In genomic region chr3:52059781-52060180, GRCh38 we compare ENCODE assay signal across 18 cellular contexts. TPM values are rescaled to one million over a fixed set of nuclear protein-coding genes. Genes with fewer than 3 reads are reported as not detected.
DNase-seq lines count a peak whose midpoint lies in the region; ATAC-seq, FAIRE-seq and TF ChIP-seq lines count a peak whose summit lies in the region.
"Had no signal": no experiment of that assay in that cellular context is flagged by ENCODE, and none has a peak within 500 bp of the region (broad histone marks: within the 10 kb centered on the region; RNA-seq: fewer than 3 reads in every experiment).

No MANE protein-coding gene starts in this region.

- no peak for TF ChIP-seq CTCF in GM12878 (IDR thresholded peaks at IDR 0.05 in 2 of 3, conservative IDR thresholded peaks at IDR 0.05 in 1 of 3; ENCODE audit: control insufficient read depth in 2 of 3, extremely low read depth in 1 of 3, insufficient read depth in 1 of 3, low read depth in 3 of 3, low read length in 3 of 3)
- TF ChIP-seq CTCF in epithelial cell of esophagus (IDR thresholded peaks at IDR 0.05; ENCODE audit: insufficient read depth, low read depth, low read length, missing control alignments): no peak

- in situ Hi-C loops in GM12878 (cut with MboI): no loop called here

- no peak overlapping the region for H3K4me2 ChIP-seq in GM12878 (ENCODE audit: control insufficient read depth, insufficient read depth)

- no peaks in the 10 kb centered on the region for H3K9me3 ChIP-seq in GM12878 (replicated peaks; ENCODE audit: control insufficient read depth, insufficient read depth, low read length)
- H3K9me3 ChIP-seq: Caco-2, HAP-1, SJCRH30 had no signal

- no peak for TF ChIP-seq RAD21 in GM12878 (IDR thresholded peaks at IDR 0.05; ENCODE audit: insufficient read depth, low read depth, low read length)

- RAD21 ChIA-PET in GM12878 (lab: Charles Lee; ENCODE audit: unreplicated experiment): interaction anchor here (1.0 to 5.7 kb wide), 2 partner anchors 36 to 56 kb away, joined by 3 to 75 read pairs; no protein-coding TSS in a partner anchor

- intact Hi-C loops in GM12878 (cut with micrococcal nuclease; ENCODE audit: unreplicated experiment): loop anchor here (5.0 kb wide), 1 partner anchor 48 kb away; no protein-coding TSS in a partner anchor

- H2AFZ ChIP-seq in GM12878 (ENCODE audit: control insufficient read depth, low read depth, low read length): no peak overlapping the region

- H3K9ac ChIP-seq in GM12878 (ENCODE audit: control insufficient read depth, insufficient read depth, low read length): no peak overlapping the region

- no peak for TF ChIP-seq POLR2A in GM12878 (IDR thresholded peaks at IDR 0.05; ENCODE audit: low read depth, low read length)

- TF ChIP-seq EP300 in GM12878 (IDR thresholded peaks at IDR 0.05; ENCODE audit: borderline replicate concordance in 1 of 2, control insufficient read depth in 1 of 2, low read depth in 2 of 2, low read length in 2 of 2): no peak

- H3K36me3 ChIP-seq in GM12878 (ENCODE audit: control insufficient read depth in 2 of 2, insufficient read depth in 2 of 2, low read length in 1 of 2): no peaks in the 10 kb centered on the region
- H3K36me3 ChIP-seq: SJCRH30 had no signal

- DNase-seq in GDM1 (lab: John Stamatoyannopoulos, UW) (peak; percentile 15), GM12878 (ENCODE audit: low read depth, low spot score) (no peak), epithelial cell of esophagus (ENCODE audit: low read depth) (peak; percentile 64), hippocampal formation (lab: John Stamatoyannopoulos, UW) (no peak), NCI-H69 (lab: John Stamatoyannopoulos, UW) (no peak)
- DNase-seq in stimulated activated CD4-positive, alpha-beta T cell treated with anti-CD3 and anti-CD28 coated beads, Interleukin-1b, Interleukin-23, amount 100 ng/mL, for 48 hours: no peak
- DNase-seq: Caco-2; CD4-positive, CD25-positive, alpha-beta regulatory T cell; EL; NCI-H1930; NCI-H2171; NCI-H774; RPMI8226; SJCRH30 had no signal

- peaks cover 17% of the 10 kb centered on the region for H3K79me2 ChIP-seq in GM12878 (ENCODE audit: control insufficient read depth, insufficient read depth, low read length)

- POLR2A ChIA-PET in GM12878 (lab: Charles Lee): interaction anchor here (0.5 to 1.4 kb wide), 4 partner anchors 24 to 217 kb away, joined by 3 to 4 read pairs (median 4); no protein-coding TSS in a partner anchor

- BruUV-seq in GM12878 (replicated peaks; lab: Mats Ljungman, UMichigan): no TSS peak

- ATAC-seq in GM12878 (no peak), HG03135 (IDR thresholded peaks at IDR 0.05; ENCODE audit: unreplicated experiment) (no peak)

- H3K4me3 ChIP-seq in GM12878: no peak overlapping the region
- no peak overlapping the region for H3K4me3 ChIP-seq in epithelial cell of esophagus (ENCODE audit: low read length)
- no peak overlapping the region for H3K4me3 ChIP-seq in skin epidermis
- H3K4me3 ChIP-seq: HAP-1, SJCRH30 had no signal

- H4K20me1 ChIP-seq in GM12878 (ENCODE audit: control insufficient read depth, insufficient read depth): no peaks in the 10 kb centered on the region

- CTCF ChIA-PET in GM12878 (lab: Yijun Ruan, JAX): interaction anchor here (1.1 to 9.7 kb wide), 6 partner anchors 23 to 85 kb away, joined by 4 to 334 read pairs (median 6); no protein-coding TSS in a partner anchor

- no peak overlapping the region for H3K27ac ChIP-seq in GM12878 (ENCODE audit: control insufficient read depth, insufficient read depth)
- peak overlapping the region in 18 of 21 experiments; percentile 3 to 92 (median 66) for H3K27ac ChIP-seq in skin epidermis
- H3K27ac ChIP-seq: HL-60, SJCRH30 had no signal

- SMC1A ChIA-PET in GM12878 (lab: Charles Lee; ENCODE audit: uncharacterized antibody, unreplicated experiment): interaction anchor here (9.7 kb wide), 1 partner anchor 56 kb away, joined by 179 read pairs; no protein-coding TSS in a partner anchor

- peaks cover 31% of the 10 kb centered on the region for H3K4me1 ChIP-seq in GM12878 (ENCODE audit: control insufficient read depth, insufficient read depth, low read length)

- no peaks in the 10 kb centered on the region for H3K27me3 ChIP-seq in GM12878 (replicated peaks in 1 of 2; ENCODE audit: control insufficient read depth in 2 of 2, insufficient read depth in 2 of 2, low read length in 1 of 2)
- H3K27me3 ChIP-seq: SJCRH30 had no signal

- 58% methylated on average over 7 of the region's 7 CpGs for WGBS in GM12878 (ENCODE audit: insufficient coverage, insufficient replicate concordance, low lambda C conversion rate, missing lambda C conversion rate)

- FAIRE-seq in GM12878 (lab: Jason Lieb, UNC): no peak

TF ChIP-seq in GM12878, 131 proteins besides CTCF, POLR2A, EP300 and RAD21:
- TF ChIP-seq HDGF (IDR thresholded peaks at IDR 0.05) (0 out of 2 replicates have a peak, but pooled peaks have one; percentile 37), ELK1 (IDR thresholded peaks at IDR 0.05; ENCODE audit: low read depth, low read length) (no peak)

RNA-seq across cellular contexts. Expression of gene DUSP7, which starts 3.4 kb away (rescaled TPM):
- total RNA-seq in GM12878 (2013; cell fraction: nucleolus; rRNA removed): 27.3 and 28.8 TPM in 2 replicates
- total RNA-seq in GM12878 (2014; rRNA removed): 13.0 TPM in 2 replicates
- total RNA-seq in GM12878 (2014; rRNA removed; fragmentation: Illumina TruSeq; extraction: Trizol): 4.9 and 5.5 TPM in 2 replicates
- total RNA-seq in GM12878 (2021): 16.0 and 17.5 TPM in 2 replicates
- 2.5 TPM for polyA plus RNA-seq in GM12878 (2011; ENCODE audit: low read depth)
- 9.7 and 17.0 TPM in 2 replicates for polyA plus RNA-seq in GM12878 (2011; rRNA removed)
- 24.2 and 27.7 TPM in 2 replicates for polyA plus RNA-seq in GM12878 (2011; cell fraction: cytosol; rRNA removed)
- polyA plus RNA-seq in GM12878 (2011; cell fraction: nucleus; rRNA removed): 37.1 and 37.4 TPM in 2 replicates
- 5.4 and 6.3 TPM in 2 replicates for polyA plus RNA-seq in GM12878 (2012)
- 4.8 and 10.3 TPM in 2 replicates for polyA plus RNA-seq in GM12878 (2014; fragmentation: Illumina TruSeq; extraction: Trizol)
- polyA plus RNA-seq in GM12878 (2014; fragmentation: Nextera tagmentation; extraction: Ambion mirVana): under 1 TPM; 0.73 to 0.82 TPM
- 16.1 and 18.2 TPM in 2 replicates for polyA plus RNA-seq in GM12878 (2014; rRNA removed)
- 1 to 10 TPM; 1.7 TPM for polyA plus RNA-seq in GM12878 (2016; fragmentation: Nextera tagmentation; extraction: Ambion mirVana)
- polyA minus RNA-seq in GM12878 (2011; rRNA and poly(A)+ RNA removed): 32.2 and 48.1 TPM in 2 replicates
- polyA minus RNA-seq in GM12878 (2011; cell fraction: cytosol; rRNA and poly(A)+ RNA removed): 17.5 and 17.6 TPM in 2 replicates
- 28.3 and 42.2 TPM in 2 replicates for polyA minus RNA-seq in GM12878 (2011; cell fraction: nucleus; rRNA and poly(A)+ RNA removed)

Comparison
In these comparisons a context has a peak if more than half of its experiments do, and no peak if none do; other contexts are left out.
1. DNase-seq: peak in GDM1 (single experiment) and epithelial cell of esophagus (single experiment); none in GM12878 (single experiment), hippocampal formation (0 of 2), stimulated activated CD4-positive, alpha-beta T cell treated with anti-CD3 and anti-CD28 coated beads, Interleukin-1b, Interleukin-23, amount 100 ng/mL, for 48 hours (single experiment) and NCI-H69 (single experiment).